Comparison of ENCODE assay signal across 16 cellular contexts in genomic region chr18:26540041-26540628, GRCh38. TPM values are rescaled to one million over a fixed set of nuclear protein-coding genes. Genes with fewer than 3 reads are reported as not detected.
DNase-seq lines count a peak whose midpoint lies in the region; ATAC-seq, FAIRE-seq and TF ChIP-seq lines count a peak whose summit lies in the region.
"Had no signal": no experiment of that assay in that cellular context is flagged by ENCODE, and none has a peak within 500 bp of the region (broad histone marks: within the 10 kb centered on the region; RNA-seq: fewer than 3 reads in every experiment).

No MANE protein-coding gene starts in this region.

- H3K27ac Mint-ChIP-seq in astrocyte (ENCODE audit: unreplicated experiment) = no peak overlapping the region
- H3K27ac Mint-ChIP-seq in activated CD4-positive, alpha-beta T cell treated with anti-CD3 and anti-CD28 coated beads, Interleukin-2, amount 10 ng/mL, durations not matched to agents 7 days and 5 days = no peak overlapping the region
- H3K27ac Mint-ChIP-seq: activated B cell treated with CpG ODN at 0.5 μM for 24 hours had no signal

- POLR2A ChIA-PET in activated CD4-positive, alpha-beta T cell treated with anti-CD3 and anti-CD28 coated beads, Interleukin-2, amount 10 ng/mL, durations not matched to agents 7 days and 5 days (lab: Charles Lee) = no interaction called here

- H4K20me1 ChIP-seq in astrocyte (ENCODE audit: insufficient read depth, low read length) = peaks cover 62% of the 10 kb centered on the region
- H4K20me1 ChIP-seq in keratinocyte (ENCODE audit: control insufficient read depth, extremely low read depth, insufficient read depth, low read length) = no peaks in the 10 kb centered on the region

- no peak overlapping the region for H3K9ac ChIP-seq in HUES48 (ENCODE audit: low read depth, low read length)
- H3K9ac ChIP-seq in astrocyte (ENCODE audit: low read length) = no peak overlapping the region
- H3K9ac ChIP-seq in keratinocyte (ENCODE audit: control insufficient read depth, extremely low read depth, insufficient read depth, low read length) = peak overlapping the region; percentile 20
- H3K9ac ChIP-seq: BLaER1 had no signal

- no peak overlapping the region for H2AFZ ChIP-seq in astrocyte (ENCODE audit: low read depth, low read length)
- H2AFZ ChIP-seq in keratinocyte (ENCODE audit: control insufficient read depth, low read length) = no peak overlapping the region
- H2AFZ ChIP-seq: hepatocyte had no signal

- TF ChIP-seq CTCF in AG10803 (conservative IDR thresholded peaks at IDR 0.05; ENCODE audit: low read length) = no peak
- TF ChIP-seq CTCF in astrocyte (IDR thresholded peaks at IDR 0.05; ENCODE audit: insufficient read depth, low read depth, low read length) = no peak
- TF ChIP-seq CTCF in keratinocyte (optimal IDR thresholded peaks at IDR 0.05 in 1 of 3, IDR thresholded peaks at IDR 0.05 in 1 of 3, conservative IDR thresholded peaks at IDR 0.05 in 1 of 3; ENCODE audit: extremely low read depth in 1 of 3, insufficient read depth in 2 of 3, low read length in 3 of 3) = no peak

- no peaks in the 10 kb centered on the region for H3K36me3 ChIP-seq in HUES48 (ENCODE audit: control insufficient read depth, insufficient read depth, low read length)
- no peaks in the 10 kb centered on the region for H3K36me3 ChIP-seq in astrocyte (ENCODE audit: insufficient read depth, low read length)
- H3K36me3 ChIP-seq in keratinocyte (ENCODE audit: control insufficient read depth in 2 of 2, extremely low read depth in 1 of 2, insufficient read depth in 2 of 2, low read length in 2 of 2) = peaks cover 2 to 12% of the 10 kb centered on the region in 2 experiments
- H3K36me3 ChIP-seq: BLaER1, SJCRH30 had no signal

- no peaks in the 10 kb centered on the region for H3K9me3 ChIP-seq in HUES48 (ENCODE audit: control insufficient read depth, insufficient read depth, low read length)
- H3K9me3 ChIP-seq in astrocyte (ENCODE audit: insufficient read depth, low read depth, low read length) = no peaks in the 10 kb centered on the region
- H3K9me3 ChIP-seq in keratinocyte (ENCODE audit: control insufficient read depth, low read depth, low read length) = no peaks in the 10 kb centered on the region
- H3K9me3 ChIP-seq: BLaER1, SJCRH30 had no signal

- H3K27ac ChIP-seq in HUES48 (ENCODE audit: low read depth, low read length) = peak overlapping the region; percentile 32
- H3K27ac ChIP-seq in astrocyte (ENCODE audit: low read depth, low read length) = no peak overlapping the region
- H3K27ac ChIP-seq in keratinocyte (ENCODE audit: control insufficient read depth, insufficient read depth, low read length) = peak overlapping the region; percentile 27
- H3K27ac ChIP-seq: BLaER1, hepatocyte, SJCRH30 had no signal

- H3K27me3 ChIP-seq in HUES48 (ENCODE audit: control insufficient read depth, insufficient read depth, low read length) (peaks cover 4% of the 10 kb centered on the region), astrocyte (ENCODE audit: insufficient read depth, low read length) (no peaks in the 10 kb centered on the region), keratinocyte (ENCODE audit: control insufficient read depth, extremely low read depth, insufficient read depth, low read length) (no peaks in the 10 kb centered on the region)
- H3K27me3 ChIP-seq: BLaER1, hepatocyte, SJCRH30 had no signal

- no peaks in the 10 kb centered on the region for H3K27me3 Mint-ChIP-seq in astrocyte (ENCODE audit: low read depth, unreplicated experiment)
- no peaks in the 10 kb centered on the region for H3K27me3 Mint-ChIP-seq in activated CD4-positive, alpha-beta T cell treated with anti-CD3 and anti-CD28 coated beads, Interleukin-2, amount 10 ng/mL, durations not matched to agents 7 days and 5 days
- H3K27me3 Mint-ChIP-seq: activated B cell treated with CpG ODN at 0.5 μM for 24 hours had no signal

- no peak overlapping the region for H3K4me3 Mint-ChIP-seq in astrocyte (ENCODE audit: unreplicated experiment)
- no peak overlapping the region for H3K4me3 Mint-ChIP-seq in activated CD4-positive, alpha-beta T cell treated with anti-CD3 and anti-CD28 coated beads, Interleukin-2, amount 10 ng/mL, durations not matched to agents 7 days and 5 days
- H3K4me3 Mint-ChIP-seq: activated B cell treated with CpG ODN at 0.5 μM for 24 hours had no signal

- FAIRE-seq in astrocyte (lab: Jason Lieb, UNC) (no peak), keratinocyte (lab: Jason Lieb, UNC) (peak; percentile 98)

- peak overlapping the region; percentile 18 for H3K4me2 ChIP-seq in astrocyte (ENCODE audit: low read length)
- peak overlapping the region; percentile 55 for H3K4me2 ChIP-seq in keratinocyte (ENCODE audit: control insufficient read depth, extremely low read depth, insufficient read depth, low read depth, low read length)
- H3K4me2 ChIP-seq: BLaER1, hepatocyte had no signal

- peaks cover 4% of the 10 kb centered on the region; the same call in 1 of the 2 replicates for H3K4me1 ChIP-seq in HUES48 (ENCODE audit: control insufficient read depth, insufficient read depth, low read length)
- H3K4me1 ChIP-seq in astrocyte (ENCODE audit: insufficient read depth, low read length) = no peaks in the 10 kb centered on the region
- peaks cover 80% of the 10 kb centered on the region for H3K4me1 ChIP-seq in keratinocyte (ENCODE audit: control insufficient read depth, extremely low read depth, insufficient read depth, low read length)
- H3K4me1 ChIP-seq: SJCRH30 had no signal

- no peaks in the 10 kb centered on the region for H3K36me3 Mint-ChIP-seq in astrocyte (ENCODE audit: low read depth, unreplicated experiment)
- H3K36me3 Mint-ChIP-seq in activated CD4-positive, alpha-beta T cell treated with anti-CD3 and anti-CD28 coated beads, Interleukin-2, amount 10 ng/mL, durations not matched to agents 7 days and 5 days (ENCODE audit: low read depth) = no peaks in the 10 kb centered on the region

- ATAC-seq in GM18502 (IDR thresholded peaks at IDR 0.05; ENCODE audit: poor library complexity, unreplicated experiment) = no peak

- H3K79me2 ChIP-seq in astrocyte (ENCODE audit: insufficient read depth, low read length) (peaks cover 67% of the 10 kb centered on the region), keratinocyte (ENCODE audit: control insufficient read depth, insufficient read depth, low read length) (peaks cover 73% of the 10 kb centered on the region)

- dilution Hi-C loops in keratinocyte (cut with MboI; ENCODE audit: extremely low pct_ligation_motif_present, low sequenced_read_pairs) = no loop called here

- H3K9me3 Mint-ChIP-seq in astrocyte (ENCODE audit: unreplicated experiment) = no peaks in the 10 kb centered on the region
- no peaks in the 10 kb centered on the region for H3K9me3 Mint-ChIP-seq in activated CD4-positive, alpha-beta T cell treated with anti-CD3 and anti-CD28 coated beads, Interleukin-2, amount 10 ng/mL, durations not matched to agents 7 days and 5 days
- H3K9me3 Mint-ChIP-seq: activated B cell treated with CpG ODN at 0.5 μM for 24 hours had no signal

- H3K9me1 ChIP-seq in keratinocyte (ENCODE audit: control insufficient read depth, extremely low read depth, insufficient read depth, low read length) = no peaks in the 10 kb centered on the region

- peak; percentile 67 for DNase-seq in AG10803 (ENCODE audit: low read depth)
- peak; percentile 63 for DNase-seq in astrocyte (ENCODE audit: low read depth)
- no peak for DNase-seq in keratinocyte (ENCODE audit: low read depth, low spot score)
- DNase-seq in NCI-H1417 (lab: John Stamatoyannopoulos, UW) = no peak
- no peak for DNase-seq in LoVo (ENCODE audit: low spot score)
- no peak for DNase-seq in activated CD4-positive, alpha-beta T cell treated with anti-CD3 and anti-CD28 coated beads, Interleukin-2, amount 10 ng/mL, durations not matched to agents 7 days and 5 days
- DNase-seq: activated B cell treated with CpG ODN at 0.5 μM for 24 hours; MM.1S; NCI-H446 treated with DMSO at 0.1 percent for 48 hours; SJCRH30; stimulated activated CD4-positive, alpha-beta T cell treated with anti-CD3 and anti-CD28 coated beads, Interleukin-4, amount 100 ng/mL, for 4 hours; stimulated activated naive CD4-positive, alpha-beta T cell treated with Interleukin-2 at 50 U/mL for 16 hours had no signal

- H3K4me3 ChIP-seq in AG10803 (ENCODE audit: low read length) = no peak overlapping the region
- H3K4me3 ChIP-seq in HUES48 (ENCODE audit: low read depth, low read length) = no peak overlapping the region
- H3K4me3 ChIP-seq in astrocyte (ENCODE audit: insufficient read depth, low read depth, low read length) = no peak overlapping the region
- H3K4me3 ChIP-seq in keratinocyte (ENCODE audit: control insufficient read depth in 2 of 3, extremely low read depth in 1 of 3, insufficient read depth in 2 of 3, low read depth in 1 of 3, low read length in 3 of 3) = peak overlapping the region in 1 of 3 experiments; percentile 29
- H3K4me3 ChIP-seq: BLaER1, hepatocyte, SJCRH30 had no signal

- peaks cover 34% of the 10 kb centered on the region for H3K4me1 Mint-ChIP-seq in astrocyte (ENCODE audit: low read depth, unreplicated experiment)
- peaks cover 6% of the 10 kb centered on the region for H3K4me1 Mint-ChIP-seq in activated CD4-positive, alpha-beta T cell treated with anti-CD3 and anti-CD28 coated beads, Interleukin-2, amount 10 ng/mL, durations not matched to agents 7 days and 5 days

- CTCF ChIA-PET in activated CD4-positive, alpha-beta T cell treated with anti-CD3 and anti-CD28 coated beads, Interleukin-2, amount 10 ng/mL, durations not matched to agents 7 days and 5 days (lab: Charles Lee) = no interaction called here

RNA-seq across cellular contexts. Expression of gene KCTD1, which starts 8.2 kb away (rescaled TPM):
- total RNA-seq in astrocyte = 27.0 and 31.8 TPM in 2 replicates
- polyA plus RNA-seq in keratinocyte = 18.7 to 57.6 TPM (median 32.1 TPM) in 3 replicates
- polyA plus RNA-seq in keratinocyte (2011; ENCODE audit: low read depth) = 48.7 TPM
- polyA plus RNA-seq in keratinocyte (2011; cell fraction: cytosol; rRNA removed) = 47.7 and 50.2 TPM in 2 replicates
- polyA plus RNA-seq in keratinocyte (2011; cell fraction: nucleus; rRNA removed) = 33.7 and 34.6 TPM in 2 replicates
- polyA plus RNA-seq in keratinocyte (2012; ENCODE audit: low replicate concordance) = 49.3 and 53.0 TPM in 2 replicates
- 33.7 to 42.3 TPM (median 35.1 TPM) in 3 replicates for polyA minus RNA-seq in keratinocyte
- 30.9 TPM for polyA minus RNA-seq in keratinocyte (2011; cell fraction: cytosol; rRNA and poly(A)+ RNA removed)
- 25.3 and 31.6 TPM in 2 replicates for polyA minus RNA-seq in keratinocyte (2011; cell fraction: nucleus; rRNA and poly(A)+ RNA removed)
- total RNA-seq in activated CD4-positive, alpha-beta T cell treated with anti-CD3 and anti-CD28 coated beads, Interleukin-2, amount 10 ng/mL, durations not matched to agents 7 days and 5 days = 1 to 10 TPM; 4.2 to 5.3 TPM

Comparison
In these comparisons a context has a peak if more than half of its experiments do, and no peak if none do; other contexts are left out.
1. DNase-seq: peak in AG10803 (single experiment) and astrocyte (single experiment); none in keratinocyte (single experiment), NCI-H1417 (0 of 3), LoVo (single experiment) and activated CD4-positive, alpha-beta T cell treated with anti-CD3 and anti-CD28 coated beads, Interleukin-2, amount 10 ng/mL, durations not matched to agents 7 days and 5 days (single experiment).